17 cellular contexts compared by ENCODE assay signal in genomic region chr14:23530360-23531055, GRCh38. TPM values are rescaled to one million over a fixed set of nuclear protein-coding genes. Genes with fewer than 3 reads are reported as not detected.
DNase-seq lines count a peak whose midpoint lies in the region; ATAC-seq lines count a peak whose summit lies in the region.
"Had no signal": no experiment of that assay in that cellular context is flagged by ENCODE, and none has a peak within 500 bp of the region (broad histone marks: within the 10 kb centered on the region; RNA-seq: fewer than 3 reads in every experiment).

No MANE protein-coding gene starts in this region.

- ATAC-seq in HG02642 (IDR thresholded peaks at IDR 0.05; ENCODE audit: poor library complexity, unreplicated experiment) = no peak
- ATAC-seq: A549, SK-N-SH treated with all-trans-retinoic acid at 6 μM for 48 hours had no signal

- peak; percentile 24 to 65 for DNase-seq in NCI-H524 (lab: John Stamatoyannopoulos, UW)
- DNase-seq in NCI-H524 treated with DMSO at 0.1 percent for 48 hours (lab: John Stamatoyannopoulos, UW) = no peak
- peak; percentile 98 for DNase-seq in NCI-H2029 treated with DMSO at 0.1 percent for 48 hours (lab: John Stamatoyannopoulos, UW)
- DNase-seq in dermis blood vessel endothelial cell = peak; percentile 10
- DNase-seq in retina = peak; percentile 37
- no peak for DNase-seq in A172 (ENCODE audit: low spot score)
- no peak for DNase-seq in NCI-H146 treated with DMSO at 0.1 percent for 48 hours (lab: John Stamatoyannopoulos, UW; ENCODE audit: unreplicated experiment)
- DNase-seq: activated CD8-positive, alpha-beta memory T cell treated with anti-CD3 and anti-CD28 coated beads for 24 hours; CD4-positive, CD25-positive, alpha-beta regulatory T cell; central memory CD4-positive, alpha-beta T cell; NCI-H1417; stimulated activated CD4-positive, alpha-beta T cell treated with anti-CD3 and anti-CD28 coated beads, Interleukin-12 subunit alpha, Interleukin-12 subunit beta, amount 100 ng/mL, for 4 hours; stimulated activated naive CD4-positive, alpha-beta T cell treated with Interleukin-2 at 50 U/mL for 16 hours had no signal

RNA-seq across cellular contexts. Expression of gene ZFHX2, which starts 21.1 kb away (rescaled TPM):
- total RNA-seq in dermis blood vessel endothelial cell = 0.17 and 0.23 TPM in 2 replicates
- total RNA-seq in A172 (2014; rRNA removed; shearing (Covaris generic)) = 0.29 TPM in 2 replicates

RNA-seq across cellular contexts. Expression of gene THTPA, which starts 25.6 kb away (rescaled TPM):
- 6.0 and 10.6 TPM in 2 replicates for total RNA-seq in dermis blood vessel endothelial cell
- 5.0 and 5.2 TPM in 2 replicates for total RNA-seq in A172 (2014; rRNA removed; shearing (Covaris generic))

RNA-seq across cellular contexts. Expression of gene AP1G2, which starts 37.1 kb away (rescaled TPM):
- 28.8 and 29.6 TPM in 2 replicates for total RNA-seq in dermis blood vessel endothelial cell
- 6.0 and 16.6 TPM in 2 replicates for total RNA-seq in A172 (2014; rRNA removed; shearing (Covaris generic))

RNA-seq across cellular contexts. Expression of gene JPH4, which starts 48.1 kb away (rescaled TPM):
- total RNA-seq in dermis blood vessel endothelial cell = not detected in 2 replicates
- total RNA-seq in A172 (2014; rRNA removed; shearing (Covaris generic)) = not detected in 2 replicates
- total RNA-seq: CD4-positive, CD25-positive, alpha-beta regulatory T cell; endothelial cell of umbilical vein had no signal

Comparison
In these comparisons a context has a peak if more than half of its experiments do, and no peak if none do; other contexts are left out.
1. DNase-seq: peak in NCI-H524 (2 of 2), NCI-H2029 treated with DMSO at 0.1 percent for 48 hours (single experiment), dermis blood vessel endothelial cell (single experiment) and retina (single experiment); none in NCI-H524 treated with DMSO at 0.1 percent for 48 hours (single experiment), A172 (single experiment) and NCI-H146 treated with DMSO at 0.1 percent for 48 hours (single experiment).